In genomic region chr22:25403284-25403606, GRCh38 we compare ENCODE assay signal across 7 cellular contexts.
A peak's percentile ranks its signal among the peaks of the same experiment; 100 is the strongest.
DNase-seq lines count a peak whose midpoint lies in the region; ATAC-seq and TF ChIP-seq lines count a peak whose summit lies in the region.

No MANE protein-coding gene starts in this region.

- no peak for ATAC-seq in GM21526 (IDR thresholded peaks at IDR 0.05; ENCODE audit: low FRiP score, unreplicated experiment)
- no peak for ATAC-seq in HG02623 (IDR thresholded peaks at IDR 0.05; ENCODE audit: unreplicated experiment)

- H3K4me3 ChIP-seq in GM12865 (ENCODE audit: low read depth, low read length) = peak overlapping the region; percentile 82
- H3K4me3 ChIP-seq in fibroblast of mammary gland (ENCODE audit: control insufficient read depth, low read depth, low read length) = peak overlapping the region; percentile 57
- peak overlapping the region; percentile 64 for H3K4me3 ChIP-seq in skeletal muscle cell (ENCODE audit: low read depth, low read length)

- CTCF ChIA-PET in RWPE1 (lab: Yijun Ruan, JAX) = interaction anchor here (0.6 to 0.7 kb wide), 3 partner anchors 167 to 697 kb away, joined by 3 read pairs; no protein-coding TSS in a partner anchor

- no peak for DNase-seq in GM12865 (ENCODE audit: low read depth)
- DNase-seq in RWPE1 (ENCODE audit: low spot score) = no peak
- no peak for DNase-seq in fibroblast of mammary gland (ENCODE audit: low read depth)
- DNase-seq in skeletal muscle cell (ENCODE audit: low read depth) = no peak
- no peak for DNase-seq in NCI-H446 (lab: John Stamatoyannopoulos, UW)

- POLR2A ChIA-PET in RWPE1 (lab: Yijun Ruan, JAX; ENCODE audit: low non-redundant PET) = no interaction called here

- peak overlapping the region; percentile 91 for H3K27ac ChIP-seq in RWPE1

- no peak for TF ChIP-seq CTCF in GM12865 (IDR thresholded peaks at IDR 0.05; ENCODE audit: insufficient read depth, low read depth, low read length, missing control alignments)
- TF ChIP-seq CTCF in RWPE1 (conservative IDR thresholded peaks at IDR 0.05; ENCODE audit: low read depth) = no peak
- TF ChIP-seq CTCF in fibroblast of mammary gland (conservative IDR thresholded peaks at IDR 0.05; ENCODE audit: control insufficient read depth, insufficient read depth, low read depth, low read length) = no peak
